Comparison of ENCODE assay signal across 17 cellular contexts in the genomic region with DNA sequence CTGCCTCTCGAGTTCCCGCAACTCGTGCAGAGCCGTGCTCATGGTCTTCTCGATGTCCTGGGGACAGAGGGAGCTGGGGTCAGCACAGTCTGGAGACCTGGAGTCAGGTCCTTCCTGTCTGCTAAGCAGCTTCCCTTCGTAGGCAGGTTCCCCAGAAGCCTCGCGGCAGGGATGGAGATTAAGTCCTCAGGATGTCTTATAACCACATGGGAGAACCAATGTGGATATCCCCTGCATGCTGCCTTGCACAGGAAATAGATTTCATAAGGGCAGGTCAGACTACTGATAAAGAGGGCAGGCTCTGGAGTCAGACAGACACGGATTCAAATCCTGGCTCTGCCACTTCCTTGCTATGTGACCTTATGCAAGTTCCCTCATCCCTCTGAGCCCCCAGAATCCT. TPM values are rescaled to one million over a fixed set of nuclear protein-coding genes. Genes with fewer than 3 reads are reported as not detected.
A peak's percentile ranks its signal among the peaks of the same experiment; 100 is the strongest.
DNase-seq lines count a peak whose midpoint lies in the region; ATAC-seq and TF ChIP-seq lines count a peak whose summit lies in the region.
"Had no signal": no experiment of that assay in that cellular context is flagged by ENCODE, and none has a peak within 500 bp of the region (broad histone marks: within the 10 kb centered on the region; RNA-seq: fewer than 3 reads in every experiment).

No MANE protein-coding gene starts in this region.

- H2BK5ac ChIP-seq in trophoblast cell (ENCODE audit: low read depth, low read length, poor library complexity), result no peak overlapping the region

- H3K4me2 ChIP-seq in trophoblast cell (ENCODE audit: low read length), result no peak overlapping the region
- no peak overlapping the region for H3K4me2 ChIP-seq in OCI-LY7 (ENCODE audit: low read length)
- H3K4me2 ChIP-seq: A549; BLaER1 treated with 17β-estradiol and CSF1 and Interleukin-3, amounts not matched to agents 10 nM and 100 nM had no signal

- peaks cover 6% of the 10 kb centered on the region for H3K4me1 Mint-ChIP-seq in activated naive CD4-positive, alpha-beta T cell treated with anti-CD3 and anti-CD28 coated beads, Interleukin-2, amount 10 ng/mL, durations not matched to agents 7 days and 5 days
- peaks cover 3% of the 10 kb centered on the region for H3K4me1 Mint-ChIP-seq in activated naive CD4-positive, alpha-beta T cell treated with anti-CD3 and anti-CD28 coated beads for 36 hours (ENCODE audit: low read depth)

- peaks cover 8% of the 10 kb centered on the region for H3K27me3 Mint-ChIP-seq in activated naive CD4-positive, alpha-beta T cell treated with anti-CD3 and anti-CD28 coated beads, Interleukin-2, amount 10 ng/mL, durations not matched to agents 7 days and 5 days
- no peaks in the 10 kb centered on the region for H3K27me3 Mint-ChIP-seq in activated naive CD4-positive, alpha-beta T cell treated with anti-CD3 and anti-CD28 coated beads for 36 hours (ENCODE audit: low read depth)
- H3K27me3 Mint-ChIP-seq: CD4-positive, alpha-beta T cell had no signal

- H4K91ac ChIP-seq in trophoblast cell (ENCODE audit: low read depth, low read length), result no peak overlapping the region

- H4K20me1 ChIP-seq in OCI-LY7 (ENCODE audit: insufficient read depth, low read length), result no peaks in the 10 kb centered on the region
- H4K20me1 ChIP-seq: BLaER1 treated with 17β-estradiol and CSF1 and Interleukin-3, amounts not matched to agents 10 nM and 100 nM had no signal

- WGBS in trophoblast cell (ENCODE audit: extremely low coverage, insufficient coverage, insufficient read length), result no CpG with 5 or more reads among the region's 9 CpGs

- no peak overlapping the region for H3K23ac ChIP-seq in trophoblast cell (ENCODE audit: low read length)

- H3K79me2 ChIP-seq in trophoblast cell (ENCODE audit: control insufficient read depth, insufficient read depth, low read length, poor library complexity) (peaks cover 5% of the 10 kb centered on the region), OCI-LY7 (ENCODE audit: insufficient read depth, low read depth, low read length) (no peaks in the 10 kb centered on the region)

- DNase-seq in activated naive CD4-positive, alpha-beta T cell treated with anti-CD3 and anti-CD28 coated beads, Interleukin-2, amount 10 ng/mL, durations not matched to agents 7 days and 5 days, result no peak
- no peak for DNase-seq in activated naive CD4-positive, alpha-beta T cell treated with anti-CD3 and anti-CD28 coated beads for 36 hours
- DNase-seq in trophoblast cell (no peak), OCI-LY7 (ENCODE audit: low spot score) (no peak)
- DNase-seq: AML-193; Caco-2; Calu3; CD4-positive, alpha-beta T cell; CD8-positive, alpha-beta T cell; DMS79 treated with DMSO at 0.1 percent for 48 hours; GF-D8 had no signal

- no TSS peak for BruUV-seq in OCI-LY7 (replicated peaks; lab: Mats Ljungman, UMichigan)

- H3K36me3 ChIP-seq in trophoblast cell (ENCODE audit: control insufficient read depth in 1 of 2, insufficient read depth in 2 of 2, low read length in 2 of 2), result no peaks in the 10 kb centered on the region
- no peaks in the 10 kb centered on the region for H3K36me3 ChIP-seq in OCI-LY7 (ENCODE audit: insufficient read depth, low read length)

- H3K9me2 ChIP-seq in OCI-LY7 (ENCODE audit: insufficient read depth, low read length), result no peaks in the 10 kb centered on the region

- no peak overlapping the region for H3K27ac ChIP-seq in trophoblast cell (ENCODE audit: low read depth, low read length)
- no peak overlapping the region for H3K27ac ChIP-seq in OCI-LY7 (ENCODE audit: low read depth, low read length, poor library complexity, severe bottlenecking)
- H3K27ac ChIP-seq: 22Rv1; A549; BLaER1 treated with 17β-estradiol and CSF1 and Interleukin-3, amounts not matched to agents 10 nM and 100 nM; C4-2B had no signal

- no peaks in the 10 kb centered on the region for H3K9me3 Mint-ChIP-seq in activated naive CD4-positive, alpha-beta T cell treated with anti-CD3 and anti-CD28 coated beads, Interleukin-2, amount 10 ng/mL, durations not matched to agents 7 days and 5 days
- no peaks in the 10 kb centered on the region for H3K9me3 Mint-ChIP-seq in activated naive CD4-positive, alpha-beta T cell treated with anti-CD3 and anti-CD28 coated beads for 36 hours
- H3K9me3 Mint-ChIP-seq: CD4-positive, alpha-beta T cell; CD8-positive, alpha-beta T cell had no signal

- peaks cover 3% of the 10 kb centered on the region for H3K9me3 ChIP-seq in trophoblast cell (ENCODE audit: insufficient read depth, low read depth, low read length)
- H3K9me3 ChIP-seq in OCI-LY7 (ENCODE audit: low read length), result no peaks in the 10 kb centered on the region
- H3K9me3 ChIP-seq: A549; BLaER1 treated with 17β-estradiol and CSF1 and Interleukin-3, amounts not matched to agents 10 nM and 100 nM; Caco-2 had no signal

- H3K9ac ChIP-seq in trophoblast cell (ENCODE audit: low read length), result no peak overlapping the region
- H3K9ac ChIP-seq: BLaER1 treated with 17β-estradiol and CSF1 and Interleukin-3, amounts not matched to agents 10 nM and 100 nM had no signal

- POLR2A ChIA-PET in OCI-LY7 (lab: Charles Lee), result no interaction called here

- peak overlapping the region; percentile 42 for H2BK12ac ChIP-seq in trophoblast cell (ENCODE audit: low read length)

- H3K4ac ChIP-seq in trophoblast cell (ENCODE audit: low read depth, low read length), result no peak overlapping the region

- H3K79me1 ChIP-seq in trophoblast cell (ENCODE audit: low read length), result peaks cover 24% of the 10 kb centered on the region

- ATAC-seq in HG02642 (IDR thresholded peaks at IDR 0.05; ENCODE audit: poor library complexity, unreplicated experiment), result no peak
- ATAC-seq: A549; CD8-positive, alpha-beta T cell had no signal

- no peak overlapping the region for H2AK5ac ChIP-seq in trophoblast cell (ENCODE audit: low read length)

- H3K27ac Mint-ChIP-seq in activated naive CD4-positive, alpha-beta T cell treated with anti-CD3 and anti-CD28 coated beads, Interleukin-2, amount 10 ng/mL, durations not matched to agents 7 days and 5 days, result peak overlapping the region; percentile 0
- H3K27ac Mint-ChIP-seq in activated naive CD4-positive, alpha-beta T cell treated with anti-CD3 and anti-CD28 coated beads for 36 hours, result no peak overlapping the region
- H3K27ac Mint-ChIP-seq: B cell; CD4-positive, alpha-beta T cell; CD8-positive, alpha-beta T cell had no signal

- H3K4me3 ChIP-seq in trophoblast cell (ENCODE audit: low read depth, low read length) (no peak overlapping the region), OCI-LY7 (ENCODE audit: low read depth, low read length, poor library complexity, severe bottlenecking) (no peak overlapping the region)
- H3K4me3 ChIP-seq: A549; BLaER1 treated with 17β-estradiol and CSF1 and Interleukin-3, amounts not matched to agents 10 nM and 100 nM had no signal

- H4K12ac ChIP-seq in trophoblast cell (ENCODE audit: low read depth, low read length), result no peak overlapping the region

- H3K4me1 ChIP-seq in trophoblast cell (ENCODE audit: control insufficient read depth in 1 of 2, insufficient read depth in 2 of 2, low read length in 2 of 2) (peaks cover 11 to 28% of the 10 kb centered on the region in 2 experiments), OCI-LY7 (ENCODE audit: insufficient read depth, low read length, poor library complexity, severe bottlenecking) (no peaks in the 10 kb centered on the region)
- H3K4me1 ChIP-seq: A549, Caco-2 had no signal

- no peak overlapping the region for H4K8ac ChIP-seq in trophoblast cell (ENCODE audit: low read depth, low read length)

- no peak overlapping the region for H3K14ac ChIP-seq in trophoblast cell (ENCODE audit: low read length)

- no peaks in the 10 kb centered on the region for H3K36me3 Mint-ChIP-seq in activated naive CD4-positive, alpha-beta T cell treated with anti-CD3 and anti-CD28 coated beads, Interleukin-2, amount 10 ng/mL, durations not matched to agents 7 days and 5 days
- H3K36me3 Mint-ChIP-seq in activated naive CD4-positive, alpha-beta T cell treated with anti-CD3 and anti-CD28 coated beads for 36 hours (ENCODE audit: low read depth), result no peaks in the 10 kb centered on the region
- H3K36me3 Mint-ChIP-seq: CD8-positive, alpha-beta T cell had no signal

- CTCF ChIA-PET in activated naive CD4-positive, alpha-beta T cell treated with anti-CD3 and anti-CD28 coated beads, Interleukin-2, amount 10 ng/mL, durations not matched to agents 7 days and 5 days (lab: Charles Lee), result interaction anchor here (0.8 to 5.2 kb wide), 6 partner anchors 9 to 316 kb away, joined by 3 to 130 read pairs (median 6); partner anchors contain the start of gene SRGAP3
- CTCF ChIA-PET in activated naive CD4-positive, alpha-beta T cell treated with anti-CD3 and anti-CD28 coated beads for 36 hours (lab: Charles Lee), result interaction anchor here (1.0 to 6.9 kb wide), 6 partner anchors 14 to 317 kb away, joined by 3 to 85 read pairs (median 16); partner anchors contain the start of gene SRGAP3
- CTCF ChIA-PET in OCI-LY7 (lab: Charles Lee; ENCODE audit: unreplicated experiment), result no interaction called here

- no peak overlapping the region for H3K4me3 Mint-ChIP-seq in activated naive CD4-positive, alpha-beta T cell treated with anti-CD3 and anti-CD28 coated beads, Interleukin-2, amount 10 ng/mL, durations not matched to agents 7 days and 5 days
- H3K4me3 Mint-ChIP-seq in activated naive CD4-positive, alpha-beta T cell treated with anti-CD3 and anti-CD28 coated beads for 36 hours, result no peak overlapping the region
- H3K4me3 Mint-ChIP-seq: B cell; CD4-positive, alpha-beta T cell; CD8-positive, alpha-beta T cell had no signal

- no peak overlapping the region for H2BK120ac ChIP-seq in trophoblast cell (ENCODE audit: insufficient read depth, low read length, poor library complexity)

- H3K27me3 ChIP-seq in trophoblast cell (ENCODE audit: insufficient read depth, low read length), result no peaks in the 10 kb centered on the region
- H3K27me3 ChIP-seq: BLaER1 treated with 17β-estradiol and CSF1 and Interleukin-3, amounts not matched to agents 10 nM and 100 nM had no signal

- TF ChIP-seq CTCF in OCI-LY7 (conservative IDR thresholded peaks at IDR 0.05; ENCODE audit: low read length), result no peak

- H3K18ac ChIP-seq in trophoblast cell (ENCODE audit: low read length), result no peak overlapping the region

- intact Hi-C loops in activated naive CD4-positive, alpha-beta T cell treated with anti-CD3 and anti-CD28 coated beads for 36 hours (cut with micrococcal nuclease), result no loop called here
- intact Hi-C loops in OCI-LY7 (cut with micrococcal nuclease; ENCODE audit: unreplicated experiment), result no loop called here

- no peak overlapping the region for H2AFZ ChIP-seq in trophoblast cell (ENCODE audit: insufficient read depth, low read length, poor library complexity)
- no peak overlapping the region for H2AFZ ChIP-seq in OCI-LY7 (ENCODE audit: low read length)

RNA-seq across cellular contexts. Expression of gene RAD18, which starts 22.6 kb away (rescaled TPM):
- total RNA-seq in activated naive CD4-positive, alpha-beta T cell treated with anti-CD3 and anti-CD28 coated beads for 36 hours, result 10 to 100 TPM; 44.5 to 45.4 TPM
- polyA plus RNA-seq in trophoblast cell (2013), result 12.2 and 12.7 TPM in 2 replicates
- total RNA-seq in OCI-LY7 (2014; rRNA removed; shearing (Covaris generic)), result 21.0 and 44.8 TPM in 2 replicates
- total RNA-seq in OCI-LY7 (2022), result 39.9 and 45.8 TPM in 2 replicates
